Comparison of ENCODE assay signal across 1 cellular context in the genomic region with DNA sequence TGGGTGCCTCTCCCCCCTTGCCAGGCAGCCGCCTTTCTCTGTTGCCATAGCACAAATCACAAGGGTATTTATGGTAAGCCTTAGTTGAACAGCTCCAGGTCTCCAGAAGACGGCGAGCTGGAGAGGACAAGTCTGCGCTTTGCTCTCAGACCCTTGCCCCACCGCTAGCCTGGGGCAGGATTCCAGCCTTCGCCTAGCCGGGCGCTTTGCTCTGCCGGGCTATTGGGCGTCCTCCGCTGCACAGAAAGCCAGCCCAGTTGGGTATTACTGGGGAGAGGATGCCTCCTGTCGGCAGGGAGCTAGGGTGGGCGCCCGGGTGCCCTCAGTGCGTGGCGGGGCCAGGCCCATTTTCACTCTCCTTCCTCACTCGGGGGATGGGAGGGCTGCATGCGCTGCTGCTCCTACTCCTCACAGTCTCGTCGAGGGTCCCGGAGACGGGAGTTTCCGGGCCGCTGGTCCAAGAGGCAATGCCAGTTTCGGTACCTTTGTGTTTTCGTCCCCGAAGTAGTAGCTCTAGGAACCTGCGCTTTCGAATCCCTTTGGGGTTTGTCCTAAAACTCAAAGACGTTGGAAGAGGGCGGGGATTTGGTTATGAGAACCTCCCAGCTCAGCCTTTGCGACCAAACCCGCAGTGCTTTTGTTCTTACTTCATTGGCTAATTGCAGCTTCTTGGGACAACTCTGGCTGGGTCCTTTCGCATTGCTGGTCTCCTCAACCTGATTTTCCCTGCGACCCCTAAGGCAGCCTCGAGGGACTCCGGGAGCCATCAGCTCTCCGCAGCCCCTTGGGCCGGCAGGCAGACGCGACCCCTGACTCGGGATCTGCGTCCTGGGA.
TF ChIP-seq lines count a peak whose summit lies in the region.

No MANE protein-coding gene starts in this region.

TF ChIP-seq in GM12878, 131 proteins besides CTCF, POLR2A, EP300 and RAD21:
- TF ChIP-seq ZBTB11 (CRISPR knock-in tag; IDR thresholded peaks at IDR 0.05) (no peak), SMC3 (IDR thresholded peaks at IDR 0.05; ENCODE audit: borderline replicate concordance, low read length) (peak; percentile 42; the same call in 1 of the 2 replicates), SRF (IDR thresholded peaks at IDR 0.05; ENCODE audit: low read depth in 2 of 2, low read length in 2 of 2) (no peak), TBL1XR1 (IDR thresholded peaks at IDR 0.05; ENCODE audit: low read depth, low read length) (no peak), ZNF274 (IDR thresholded peaks at IDR 0.05; ENCODE audit: insufficient read depth, insufficient read length) (no peak), PAX8 (IDR thresholded peaks at IDR 0.05) (no peak), NFXL1 (IDR thresholded peaks at IDR 0.05; ENCODE audit: borderline replicate concordance) (no peak), RELB (IDR thresholded peaks at IDR 0.05; ENCODE audit: low read depth) (no peak), E2F4 (IDR thresholded peaks at IDR 0.05; ENCODE audit: low read depth, low read length) (no peak), NR2F1 (conservative IDR thresholded peaks at IDR 0.05) (no peak), RB1 (IDR thresholded peaks at IDR 0.05; ENCODE audit: borderline replicate concordance) (peak; percentile 15; the same call in 1 of the 2 replicates), HCFC1 (IDR thresholded peaks at IDR 0.05; ENCODE audit: low read length) (no peak), IKZF1 (conservative IDR thresholded peaks at IDR 0.05) (0 out of 2 replicates have a peak, but pooled peaks have one; percentile 29), WRNIP1 (IDR thresholded peaks at IDR 0.05; ENCODE audit: borderline replicate concordance, low read depth, low read length) (no peak), SPI1 (IDR thresholded peaks at IDR 0.05; ENCODE audit: borderline replicate concordance, insufficient read depth, low read depth, low read length) (no peak), HDAC2 (IDR thresholded peaks at IDR 0.05) (no peak), ZBTB40 (IDR thresholded peaks at IDR 0.05; ENCODE audit: borderline replicate concordance) (no peak), NRF1 (conservative IDR thresholded peaks at IDR 0.05; ENCODE audit: low read depth, low read length) (no peak), CREB1 (IDR thresholded peaks at IDR 0.05; ENCODE audit: low read depth) (no peak), EGR1 (IDR thresholded peaks at IDR 0.05; ENCODE audit: borderline replicate concordance in 1 of 2, low read depth in 2 of 2, low read length in 2 of 2) (no peak)
- TF ChIP-seq, protein P1, sequence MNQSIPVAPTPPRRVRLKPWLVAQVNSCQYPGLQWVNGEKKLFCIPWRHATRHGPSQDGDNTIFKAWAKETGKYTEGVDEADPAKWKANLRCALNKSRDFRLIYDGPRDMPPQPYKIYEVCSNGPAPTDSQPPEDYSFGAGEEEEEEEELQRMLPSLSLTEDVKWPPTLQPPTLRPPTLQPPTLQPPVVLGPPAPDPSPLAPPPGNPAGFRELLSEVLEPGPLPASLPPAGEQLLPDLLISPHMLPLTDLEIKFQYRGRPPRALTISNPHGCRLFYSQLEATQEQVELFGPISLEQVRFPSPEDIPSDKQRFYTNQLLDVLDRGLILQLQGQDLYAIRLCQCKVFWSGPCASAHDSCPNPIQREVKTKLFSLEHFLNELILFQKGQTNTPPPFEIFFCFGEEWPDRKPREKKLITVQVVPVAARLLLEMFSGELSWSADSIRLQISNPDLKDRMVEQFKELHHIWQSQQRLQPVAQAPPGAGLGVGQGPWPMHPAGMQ (IDR thresholded peaks at IDR 0.05; ENCODE audit: borderline replicate concordance), result no peak
- TF ChIP-seq, protein P2, sequence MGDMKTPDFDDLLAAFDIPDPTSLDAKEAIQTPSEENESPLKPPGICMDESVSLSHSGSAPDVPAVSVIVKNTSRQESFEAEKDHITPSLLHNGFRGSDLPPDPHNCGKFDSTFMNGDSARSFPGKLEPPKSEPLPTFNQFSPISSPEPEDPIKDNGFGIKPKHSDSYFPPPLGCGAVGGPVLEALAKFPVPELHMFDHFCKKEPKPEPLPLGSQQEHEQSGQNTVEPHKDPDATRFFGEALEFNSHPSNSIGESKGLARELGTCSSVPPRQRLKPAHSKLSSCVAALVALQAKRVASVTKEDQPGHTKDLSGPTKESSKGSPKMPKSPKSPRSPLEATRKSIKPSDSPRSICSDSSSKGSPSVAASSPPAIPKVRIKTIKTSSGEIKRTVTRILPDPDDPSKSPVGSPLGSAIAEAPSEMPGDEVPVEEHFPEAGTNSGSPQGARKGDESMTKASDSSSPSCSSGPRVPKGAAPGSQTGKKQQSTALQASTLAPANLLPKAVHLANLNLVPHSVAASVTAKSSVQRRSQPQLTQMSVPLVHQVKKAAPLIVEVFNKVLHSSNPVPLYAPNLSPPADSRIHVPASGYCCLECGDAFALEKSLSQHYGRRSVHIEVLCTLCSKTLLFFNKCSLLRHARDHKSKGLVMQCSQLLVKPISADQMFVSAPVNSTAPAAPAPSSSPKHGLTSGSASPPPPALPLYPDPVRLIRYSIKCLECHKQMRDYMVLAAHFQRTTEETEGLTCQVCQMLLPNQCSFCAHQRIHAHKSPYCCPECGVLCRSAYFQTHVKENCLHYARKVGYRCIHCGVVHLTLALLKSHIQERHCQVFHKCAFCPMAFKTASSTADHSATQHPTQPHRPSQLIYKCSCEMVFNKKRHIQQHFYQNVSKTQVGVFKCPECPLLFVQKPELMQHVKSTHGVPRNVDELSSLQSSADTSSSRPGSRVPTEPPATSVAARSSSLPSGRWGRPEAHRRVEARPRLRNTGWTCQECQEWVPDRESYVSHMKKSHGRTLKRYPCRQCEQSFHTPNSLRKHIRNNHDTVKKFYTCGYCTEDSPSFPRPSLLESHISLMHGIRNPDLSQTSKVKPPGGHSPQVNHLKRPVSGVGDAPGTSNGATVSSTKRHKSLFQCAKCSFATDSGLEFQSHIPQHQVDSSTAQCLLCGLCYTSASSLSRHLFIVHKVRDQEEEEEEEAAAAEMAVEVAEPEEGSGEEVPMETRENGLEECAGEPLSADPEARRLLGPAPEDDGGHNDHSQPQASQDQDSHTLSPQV (IDR thresholded peaks at IDR 0.05), result no peak
- TF ChIP-seq, protein P3, sequence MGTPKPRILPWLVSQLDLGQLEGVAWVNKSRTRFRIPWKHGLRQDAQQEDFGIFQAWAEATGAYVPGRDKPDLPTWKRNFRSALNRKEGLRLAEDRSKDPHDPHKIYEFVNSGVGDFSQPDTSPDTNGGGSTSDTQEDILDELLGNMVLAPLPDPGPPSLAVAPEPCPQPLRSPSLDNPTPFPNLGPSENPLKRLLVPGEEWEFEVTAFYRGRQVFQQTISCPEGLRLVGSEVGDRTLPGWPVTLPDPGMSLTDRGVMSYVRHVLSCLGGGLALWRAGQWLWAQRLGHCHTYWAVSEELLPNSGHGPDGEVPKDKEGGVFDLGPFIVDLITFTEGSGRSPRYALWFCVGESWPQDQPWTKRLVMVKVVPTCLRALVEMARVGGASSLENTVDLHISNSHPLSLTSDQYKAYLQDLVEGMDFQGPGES (IDR thresholded peaks at IDR 0.05), result no peak
TF ChIP-seq in GM12878: peak in this region for 3.
